Comparison of ENCODE assay signal across 18 cellular contexts in genomic region chr11:62273789-62274275, GRCh38. TPM values are rescaled to one million over a fixed set of nuclear protein-coding genes. Genes with fewer than 3 reads are reported as not detected.
DNase-seq lines count a peak whose midpoint lies in the region; ATAC-seq lines count a peak whose summit lies in the region.
"Had no signal": no experiment of that assay in that cellular context is flagged by ENCODE, and none has a peak within 500 bp of the region (broad histone marks: within the 10 kb centered on the region; RNA-seq: fewer than 3 reads in every experiment).

No MANE protein-coding gene starts in this region.

- peak overlapping the region; percentile 10 for H3K27ac Mint-ChIP-seq in activated T-helper 17 cell treated with anti-CD3 and anti-CD28 coated beads, Interleukin-2, amount 50 U/mL, for 72 hours
- H3K27ac Mint-ChIP-seq in immature natural killer cell, result no peak overlapping the region
- H3K27ac Mint-ChIP-seq: T-cell had no signal

- ATAC-seq in activated T-helper 17 cell treated with anti-CD3 and anti-CD28 coated beads, Interleukin-2, amount 50 U/mL, for 72 hours (replicated peaks), result no peak
- ATAC-seq: HCT116, PC-3, T-cell had no signal

- peaks cover 9% of the 10 kb centered on the region for H3K27me3 Mint-ChIP-seq in activated T-helper 17 cell treated with anti-CD3 and anti-CD28 coated beads, Interleukin-2, amount 50 U/mL, for 72 hours
- peaks cover 2% of the 10 kb centered on the region in 3 donors for H3K27me3 Mint-ChIP-seq in immature natural killer cell (ENCODE audit: low read depth in 3 of 3)

- no peaks in the 10 kb centered on the region for H3K9me3 Mint-ChIP-seq in activated T-helper 17 cell treated with anti-CD3 and anti-CD28 coated beads, Interleukin-2, amount 50 U/mL, for 72 hours
- H3K9me3 Mint-ChIP-seq in immature natural killer cell, result no peaks in the 10 kb centered on the region
- H3K9me3 Mint-ChIP-seq: T-cell had no signal

- H3K4me3 Mint-ChIP-seq in activated T-helper 17 cell treated with anti-CD3 and anti-CD28 coated beads, Interleukin-2, amount 50 U/mL, for 72 hours, result no peak overlapping the region
- no peak overlapping the region for H3K4me3 Mint-ChIP-seq in immature natural killer cell
- H3K4me3 Mint-ChIP-seq: T-cell had no signal

- peak; percentile 11 for DNase-seq in DMS153 (lab: John Stamatoyannopoulos, UW)
- no peak for DNase-seq in DMS153 treated with DMSO at 0.1 percent for 48 hours (lab: John Stamatoyannopoulos, UW; ENCODE audit: unreplicated experiment)
- DNase-seq in ELF-1 (ENCODE audit: low read depth, low spot score), result peak; percentile 44
- peak; percentile 19 for DNase-seq in NOMO-1 treated with dmso at 0.1 percent for 144 hours (lab: John Stamatoyannopoulos, UW; ENCODE audit: unreplicated experiment)
- DNase-seq in C1 segment of cervical spinal cord (lab: John Stamatoyannopoulos, UW), result no peak
- no peak for DNase-seq in activated naive CD4-positive, alpha-beta T cell (lab: John Stamatoyannopoulos, UW)
- DNase-seq in immature natural killer cell, result no peak
- DNase-seq: COR-L47, DND-41, IMR-90, NCI-H1092, NCI-H187 treated with DMSO at 0.1 percent for 48 hours, NCI-H2171, NCI-H510A, PC-3, T-cell had no signal

- H3K36me3 Mint-ChIP-seq in activated T-helper 17 cell treated with anti-CD3 and anti-CD28 coated beads, Interleukin-2, amount 50 U/mL, for 72 hours (ENCODE audit: low read depth), result no peaks in the 10 kb centered on the region
- no peaks in the 10 kb centered on the region for H3K36me3 Mint-ChIP-seq in immature natural killer cell
- H3K36me3 Mint-ChIP-seq: T-cell had no signal

- H3K4me1 Mint-ChIP-seq in activated T-helper 17 cell treated with anti-CD3 and anti-CD28 coated beads, Interleukin-2, amount 50 U/mL, for 72 hours, result no peaks in the 10 kb centered on the region
- H3K4me1 Mint-ChIP-seq in immature natural killer cell, result no peaks in the 10 kb centered on the region
- H3K4me1 Mint-ChIP-seq: T-cell had no signal

RNA-seq across cellular contexts. Expression of gene SCGB2A2, which starts 3.9 kb away (rescaled TPM):
- total RNA-seq in activated T-helper 17 cell treated with anti-CD3 and anti-CD28 coated beads, Interleukin-2, amount 50 U/mL, for 72 hours, result not detected
- not detected for polyA plus RNA-seq in immature natural killer cell
- total RNA-seq: IMR-90, PC-3, T-cell had no signal
- polyA plus RNA-seq: IMR-90 had no signal

RNA-seq across cellular contexts. Expression of gene SCGB1D4, which starts 25.0 kb away (rescaled TPM):
- not detected for total RNA-seq in activated T-helper 17 cell treated with anti-CD3 and anti-CD28 coated beads, Interleukin-2, amount 50 U/mL, for 72 hours
- polyA plus RNA-seq in immature natural killer cell, result not detected
- total RNA-seq: IMR-90, PC-3, T-cell had no signal
- polyA plus RNA-seq: IMR-90 had no signal

RNA-seq across cellular contexts. Expression of gene SCGB1D2, which starts 31.8 kb away (rescaled TPM):
- not detected for total RNA-seq in activated T-helper 17 cell treated with anti-CD3 and anti-CD28 coated beads, Interleukin-2, amount 50 U/mL, for 72 hours
- not detected for polyA plus RNA-seq in immature natural killer cell
- total RNA-seq: IMR-90, PC-3, T-cell had no signal
- polyA plus RNA-seq: IMR-90 had no signal

Comparison
In these comparisons a context has a peak if more than half of its experiments do, and no peak if none do; other contexts are left out.
1. DNase-seq: peak in DMS153 (single experiment), ELF-1 (single experiment) and NOMO-1 treated with dmso at 0.1 percent for 144 hours (single experiment); none in DMS153 treated with DMSO at 0.1 percent for 48 hours (single experiment), C1 segment of cervical spinal cord (0 of 14), activated naive CD4-positive, alpha-beta T cell (0 of 4) and immature natural killer cell (0 of 3).